ENCODE assay signal across 1 cellular context in genomic region chr10:110010076-110011069, GRCh38.
A peak's percentile ranks its signal among the peaks of the same experiment; 100 is the strongest.
TF ChIP-seq lines count a peak whose summit lies in the region.

No MANE protein-coding gene starts in this region.

TF ChIP-seq in GM12878, 131 proteins besides CTCF, POLR2A, EP300 and RAD21 (continued from another document):
- TF ChIP-seq NRF1 (conservative IDR thresholded peaks at IDR 0.05; ENCODE audit: low read depth, low read length) (no peak), PML (IDR thresholded peaks at IDR 0.05; ENCODE audit: low read length) (no peak), ZNF687 (IDR thresholded peaks at IDR 0.05) (no peak), PAX5 (IDR thresholded peaks at IDR 0.05; ENCODE audit: borderline replicate concordance, low read depth, low read length) (no peak), MEF2B (IDR thresholded peaks at IDR 0.05; ENCODE audit: partially characterized antibody, poor library complexity, severe bottlenecking) (no peak), ZNF24 (IDR thresholded peaks at IDR 0.05) (no peak), RUNX3 (IDR thresholded peaks at IDR 0.05; ENCODE audit: low read length) (peak; percentile 70)
- TF ChIP-seq, protein P1, sequence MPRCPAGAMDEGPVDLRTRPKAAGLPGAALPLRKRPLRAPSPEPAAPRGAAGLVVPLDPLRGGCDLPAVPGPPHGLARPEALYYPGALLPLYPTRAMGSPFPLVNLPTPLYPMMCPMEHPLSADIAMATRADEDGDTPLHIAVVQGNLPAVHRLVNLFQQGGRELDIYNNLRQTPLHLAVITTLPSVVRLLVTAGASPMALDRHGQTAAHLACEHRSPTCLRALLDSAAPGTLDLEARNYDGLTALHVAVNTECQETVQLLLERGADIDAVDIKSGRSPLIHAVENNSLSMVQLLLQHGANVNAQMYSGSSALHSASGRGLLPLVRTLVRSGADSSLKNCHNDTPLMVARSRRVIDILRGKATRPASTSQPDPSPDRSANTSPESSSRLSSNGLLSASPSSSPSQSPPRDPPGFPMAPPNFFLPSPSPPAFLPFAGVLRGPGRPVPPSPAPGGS (IDR thresholded peaks at IDR 0.05; ENCODE audit: borderline replicate concordance, insufficient read depth, low read depth, low read length, poor library complexity, severe bottlenecking), result no peak
